In genomic region chr7:23404546-23405239, GRCh38 we compare ENCODE assay signal across 13 cellular contexts.
A peak's percentile ranks its signal among the peaks of the same experiment; 100 is the strongest.
DNase-seq lines count a peak whose midpoint lies in the region.
"Had no signal": no experiment of that assay in that cellular context is flagged by ENCODE, and none has a peak within 500 bp of the region (broad histone marks: within the 10 kb centered on the region; RNA-seq: fewer than 3 reads in every experiment).

No MANE protein-coding gene starts in this region.

- peak overlapping the region; percentile 42 for H3K4me3 Mint-ChIP-seq in stimulated activated naive CD8-positive, alpha-beta T cell treated with anti-CD3 and anti-CD28 coated beads, Interleukin-15, Interleukin-2, amounts not matched to agents 100 ng/mL and 50 ng/mL, for 24 hours

- DNase-seq in stimulated activated CD4-positive, alpha-beta T cell treated with anti-CD3 and anti-CD28 coated beads, Interleukin-15, amount 100 ng/mL, for 24 hours, result peak; percentile 38
- DNase-seq in stimulated activated CD4-positive, alpha-beta T cell treated with anti-CD3 and anti-CD28 coated beads, Interleukin-12 subunit alpha, Interleukin-12 subunit beta, amount 100 ng/mL, for 4 hours, result no peak
- DNase-seq in activated T-cell treated with anti-CD3 and anti-CD28 coated beads, Interleukin-2, amount 50 U/mL, for 48 hours, result peak; percentile 33 to 44
- peak; percentile 79 for DNase-seq in foreskin melanocyte
- DNase-seq in HAP-1 (ENCODE audit: low spot score in 2 of 2), result no peak
- no peak for DNase-seq in HuH-7.5 (ENCODE audit: low spot score)
- DNase-seq: amniotic stem cell, EL, NCI-H2171, nucleus accumbens, sigmoid colon, trophoblast cell had no signal

- H3K27ac Mint-ChIP-seq in stimulated activated naive CD8-positive, alpha-beta T cell treated with anti-CD3 and anti-CD28 coated beads, Interleukin-15, Interleukin-2, amounts not matched to agents 100 ng/mL and 50 ng/mL, for 24 hours, result peak overlapping the region; percentile 86

- no peaks in the 10 kb centered on the region for H3K9me3 ChIP-seq in HAP-1
- H3K9me3 ChIP-seq: sigmoid colon had no signal

- H3K27me3 Mint-ChIP-seq in stimulated activated naive CD8-positive, alpha-beta T cell treated with anti-CD3 and anti-CD28 coated beads, Interleukin-15, Interleukin-2, amounts not matched to agents 100 ng/mL and 50 ng/mL, for 24 hours, result peaks cover 4% of the 10 kb centered on the region

- peaks cover 31% of the 10 kb centered on the region for H3K4me1 Mint-ChIP-seq in stimulated activated naive CD8-positive, alpha-beta T cell treated with anti-CD3 and anti-CD28 coated beads, Interleukin-15, Interleukin-2, amounts not matched to agents 100 ng/mL and 50 ng/mL, for 24 hours (ENCODE audit: low read depth)

- H3K4me3 ChIP-seq in HAP-1, result no peak overlapping the region
- H3K4me3 ChIP-seq: sigmoid colon had no signal

- H3K36me3 ChIP-seq in HAP-1 (replicated peaks), result peaks cover 35% of the 10 kb centered on the region
- H3K36me3 ChIP-seq: sigmoid colon had no signal

- no peaks in the 10 kb centered on the region for H3K9me3 Mint-ChIP-seq in stimulated activated naive CD8-positive, alpha-beta T cell treated with anti-CD3 and anti-CD28 coated beads, Interleukin-15, Interleukin-2, amounts not matched to agents 100 ng/mL and 50 ng/mL, for 24 hours

- H3K36me3 Mint-ChIP-seq in stimulated activated naive CD8-positive, alpha-beta T cell treated with anti-CD3 and anti-CD28 coated beads, Interleukin-15, Interleukin-2, amounts not matched to agents 100 ng/mL and 50 ng/mL, for 24 hours (ENCODE audit: low read depth), result no peaks in the 10 kb centered on the region

- H3K4me1 ChIP-seq in HAP-1, result no peaks in the 10 kb centered on the region
- H3K4me1 ChIP-seq: sigmoid colon had no signal

- in situ Hi-C loops in HAP-1 (cut with MboI; ENCODE audit: low sequenced_read_pairs), result no loop called here

- H3K27me3 ChIP-seq in HAP-1 (ENCODE audit: low read depth), result no peaks in the 10 kb centered on the region
- H3K27me3 ChIP-seq: sigmoid colon had no signal

Comparison
In these comparisons a context has a peak if more than half of its experiments do, and no peak if none do; other contexts are left out.
1. DNase-seq: peak in stimulated activated CD4-positive, alpha-beta T cell treated with anti-CD3 and anti-CD28 coated beads, Interleukin-15, amount 100 ng/mL, for 24 hours (single experiment), activated T-cell treated with anti-CD3 and anti-CD28 coated beads, Interleukin-2, amount 50 U/mL, for 48 hours (2 of 2) and foreskin melanocyte (single experiment); none in stimulated activated CD4-positive, alpha-beta T cell treated with anti-CD3 and anti-CD28 coated beads, Interleukin-12 subunit alpha, Interleukin-12 subunit beta, amount 100 ng/mL, for 4 hours (single experiment), HAP-1 (0 of 2) and HuH-7.5 (single experiment).